ENCODE assay signal across 10 cellular contexts in genomic region chr3:4571690-4572334, GRCh38.
DNase-seq lines count a peak whose midpoint lies in the region; ATAC-seq and TF ChIP-seq lines count a peak whose summit lies in the region.
"Had no signal": no experiment of that assay in that cellular context is flagged by ENCODE, and none has a peak within 500 bp of the region (broad histone marks: within the 10 kb centered on the region; RNA-seq: fewer than 3 reads in every experiment).

No MANE protein-coding gene starts in this region.

- H3K4me2 ChIP-seq in IMR-90 (ENCODE audit: low read depth, low read length), result no peak overlapping the region
- H3K4me2 ChIP-seq in mammary epithelial cell (ENCODE audit: insufficient read depth, low read depth, low read length), result no peak overlapping the region

- H3K4me1 Mint-ChIP-seq in mesothelial cell of epicardium, result no peaks in the 10 kb centered on the region
- peaks cover 18 to 41% (median 30%) of the 10 kb centered on the region in 3 donors for H3K4me1 Mint-ChIP-seq in CD8-positive, alpha-beta memory T cell

- no peak overlapping the region for H3K56ac ChIP-seq in IMR-90 (ENCODE audit: extremely low read depth, insufficient read depth, low read length)

- H3K9ac ChIP-seq in IMR-90 (ENCODE audit: low read depth, low read length), result no peak overlapping the region
- no peak overlapping the region for H3K9ac ChIP-seq in mammary epithelial cell (ENCODE audit: insufficient read depth, low read length)

- no peak for TF ChIP-seq RAD21 in IMR-90 (IDR thresholded peaks at IDR 0.05; ENCODE audit: low read length)

- no peaks in the 10 kb centered on the region for H3K27me3 Mint-ChIP-seq in mesothelial cell of epicardium (ENCODE audit: low read depth)
- no peaks in the 10 kb centered on the region for H3K27me3 Mint-ChIP-seq in CD8-positive, alpha-beta memory T cell

- H3K79me2 ChIP-seq in mammary epithelial cell (ENCODE audit: insufficient read depth, low read length), result no peaks in the 10 kb centered on the region

- H3K14ac ChIP-seq in IMR-90 (replicated peaks; ENCODE audit: low read depth, low read length), result no peak overlapping the region

- no peak overlapping the region for H3K4me3 Mint-ChIP-seq in mesothelial cell of epicardium
- H3K4me3 Mint-ChIP-seq in CD8-positive, alpha-beta memory T cell, result no peak overlapping the region

- no peak overlapping the region for H3K27ac ChIP-seq in IMR-90 (ENCODE audit: insufficient read depth, low read length)
- no peak overlapping the region for H3K27ac ChIP-seq in mammary epithelial cell (ENCODE audit: insufficient read depth, low read depth, low read length)
- H3K27ac ChIP-seq in coronary artery, result no peak overlapping the region
- H3K27ac ChIP-seq in CD8-positive, alpha-beta memory T cell (ENCODE audit: low read depth, low read length), result no peak overlapping the region
- H3K27ac ChIP-seq: 22Rv1 had no signal

- H3K79me1 ChIP-seq in IMR-90 (ENCODE audit: low read depth in 1 of 2, low read length in 2 of 2), result no peaks in the 10 kb centered on the region

- no TSS peak for BruUV-seq in IMR-90 (replicated peaks; lab: Mats Ljungman, UMichigan)
- BruUV-seq in mammary epithelial cell (replicated peaks; lab: Mats Ljungman, UMichigan), result no TSS peak

- H3K23ac ChIP-seq in IMR-90 (ENCODE audit: low read depth, low read length), result no peak overlapping the region

- H3K9me3 Mint-ChIP-seq in mesothelial cell of epicardium, result no peaks in the 10 kb centered on the region
- no peaks in the 10 kb centered on the region for H3K9me3 Mint-ChIP-seq in CD8-positive, alpha-beta memory T cell

- in situ Hi-C loops in IMR-90 (cut with MboI; ENCODE audit: low sequenced_read_pairs) (no loop called here), mammary epithelial cell (cut with MboI; ENCODE audit: low sequenced_read_pairs in 2 of 2) (no loop called here)

- H3K4me3 ChIP-seq in IMR-90 (ENCODE audit: insufficient read depth, low read depth, low read length) (no peak overlapping the region), mammary epithelial cell (replicated peaks in 1 of 3; ENCODE audit: insufficient read depth in 1 of 3, low read depth in 2 of 3, low read length in 3 of 3) (no peak overlapping the region), retinal pigment epithelial cell (ENCODE audit: low read length) (no peak overlapping the region), coronary artery (no peak overlapping the region)
- H3K4me3 ChIP-seq in CD8-positive, alpha-beta memory T cell (ENCODE audit: low read length), result no peak overlapping the region

- no peak; the same call in 1 of the 2 replicates for TF ChIP-seq CTCF in IMR-90 (conservative IDR thresholded peaks at IDR 0.05; ENCODE audit: low read depth, low read length)
- TF ChIP-seq CTCF in mammary epithelial cell (conservative IDR thresholded peaks at IDR 0.05 in 1 of 2, IDR thresholded peaks at IDR 0.05 in 1 of 2; ENCODE audit: extremely low read depth in 1 of 2, insufficient read depth in 1 of 2, low read depth in 1 of 2, low read length in 2 of 2), result no peak
- peak; percentile 2 for TF ChIP-seq CTCF in retinal pigment epithelial cell (conservative IDR thresholded peaks at IDR 0.05; ENCODE audit: low read depth, low read length)
- no peak for TF ChIP-seq CTCF in mesothelial cell of epicardium (IDR thresholded peaks at IDR 0.05; ENCODE audit: unreplicated experiment)
- TF ChIP-seq CTCF in coronary artery (IDR thresholded peaks at IDR 0.05), result no peak

- H3K4me1 ChIP-seq in IMR-90 (ENCODE audit: control insufficient read depth, insufficient read depth, low read length) (no peaks in the 10 kb centered on the region; the same call in 1 of the 2 replicates), mammary epithelial cell (ENCODE audit: insufficient read depth, low read length) (peaks cover 6% of the 10 kb centered on the region)
- H3K4me1 ChIP-seq in CD8-positive, alpha-beta memory T cell (ENCODE audit: insufficient read depth, low read length), result no peaks in the 10 kb centered on the region

- CTCF ChIA-PET in IMR-90 (lab: Yijun Ruan, JAX), result interaction anchor here (0.6 to 1.3 kb wide), 2 partner anchors 221 to 567 kb away, joined by 3 read pairs; no protein-coding TSS in a partner anchor
- CTCF ChIA-PET in mammary epithelial cell (lab: Charles Lee; ENCODE audit: low non-redundant PET), result no interaction called here
- CTCF ChIA-PET in CD8-positive, alpha-beta memory T cell (lab: Charles Lee), result interaction anchor here (0.7 to 2.8 kb wide), 3 partner anchors 13 to 221 kb away, joined by 3 to 9 read pairs (median 7); no protein-coding TSS in a partner anchor

- no peak overlapping the region for H4K8ac ChIP-seq in IMR-90 (ENCODE audit: low read depth in 2 of 2, low read length in 2 of 2)

- no peak overlapping the region for H2AK9ac ChIP-seq in IMR-90 (replicated peaks; ENCODE audit: low read depth, low read length, poor library complexity)

- no peak overlapping the region for H2BK15ac ChIP-seq in IMR-90 (ENCODE audit: low read depth, low read length)

- H4K91ac ChIP-seq in IMR-90 (ENCODE audit: insufficient read depth, low read depth, low read length), result no peak overlapping the region

- H2AFZ ChIP-seq in IMR-90 (replicated peaks; ENCODE audit: low read length, poor library complexity), result no peak overlapping the region
- no peak overlapping the region for H2AFZ ChIP-seq in mammary epithelial cell (ENCODE audit: low read depth, low read length)

- ATAC-seq in IMR-90 (ENCODE audit: low read depth), result peak; percentile 48; the same call in 1 of the 2 replicates

- H4K20me1 ChIP-seq in IMR-90 (ENCODE audit: insufficient read depth, low read length), result no peaks in the 10 kb centered on the region
- H4K20me1 ChIP-seq in mammary epithelial cell (ENCODE audit: insufficient read depth, low read length), result no peaks in the 10 kb centered on the region

- H3K18ac ChIP-seq in IMR-90 (ENCODE audit: low read depth, low read length), result no peak overlapping the region

- no peaks in the 10 kb centered on the region for H3K36me3 ChIP-seq in IMR-90 (ENCODE audit: control insufficient read depth, insufficient read depth, low read length)
- no peaks in the 10 kb centered on the region for H3K36me3 ChIP-seq in mammary epithelial cell (ENCODE audit: insufficient read depth, low read length)
- no peaks in the 10 kb centered on the region for H3K36me3 ChIP-seq in CD8-positive, alpha-beta memory T cell (ENCODE audit: insufficient read depth, low read length)

- H3K9me3 ChIP-seq in IMR-90 (ENCODE audit: control insufficient read depth, insufficient read depth, low read length) (no peaks in the 10 kb centered on the region), mammary epithelial cell (replicated peaks; ENCODE audit: insufficient read depth, low read length) (no peaks in the 10 kb centered on the region)
- no peaks in the 10 kb centered on the region for H3K9me3 ChIP-seq in CD8-positive, alpha-beta memory T cell (ENCODE audit: low read length)

- H2BK120ac ChIP-seq in IMR-90 (ENCODE audit: low read depth, low read length), result no peak overlapping the region

- POLR2A ChIA-PET in IMR-90 (lab: Charles Lee; ENCODE audit: unreplicated experiment), result no interaction called here
- POLR2A ChIA-PET in CD8-positive, alpha-beta memory T cell (lab: Charles Lee), result no interaction called here

- dilution Hi-C loops in IMR-90 (cut with HindIII; ENCODE audit: low sequenced_read_pairs, unreplicated experiment), result no loop called here
- dilution Hi-C loops in mammary epithelial cell (cut with HindIII; ENCODE audit: low sequenced_read_pairs), result no loop called here

- H4K5ac ChIP-seq in IMR-90 (ENCODE audit: low read depth, low read length), result no peak overlapping the region

- no peak for TF ChIP-seq POLR2A in IMR-90 (IDR thresholded peaks at IDR 0.05; ENCODE audit: low read depth, low read length)

- H2BK20ac ChIP-seq in IMR-90 (ENCODE audit: low read depth, low read length), result no peak overlapping the region

- no peak overlapping the region for H3K4ac ChIP-seq in IMR-90 (ENCODE audit: low read depth, low read length)

- DNase-seq in DMS 273 (lab: John Stamatoyannopoulos, UW; ENCODE audit: unreplicated experiment), result peak; percentile 41
- no peak for DNase-seq in DMS 273 treated with DMSO at 0.1 percent for 48 hours (lab: John Stamatoyannopoulos, UW)
- DNase-seq in IMR-90, result no peak
- peak; percentile 27 for DNase-seq in mammary epithelial cell
- DNase-seq in retinal pigment epithelial cell (ENCODE audit: low read depth), result no peak
- no peak for DNase-seq in mesothelial cell of epicardium (ENCODE audit: low spot score in 2 of 2, unreplicated experiment in 2 of 2)
- no peak for DNase-seq in coronary artery (ENCODE audit: low spot score)
- no peak for DNase-seq in CD8-positive, alpha-beta memory T cell
- DNase-seq: activated T-cell treated with anti-CD3 and anti-CD28 coated beads for 4 hours had no signal

- no peak overlapping the region for H2BK5ac ChIP-seq in IMR-90 (ENCODE audit: low read depth, low read length, poor library complexity, severe bottlenecking)

- intact Hi-C loops in IMR-90 (cut with micrococcal nuclease), result no loop called here
- intact Hi-C loops in mammary epithelial cell (cut with micrococcal nuclease), result no loop called here

- WGBS in IMR-90 (ENCODE audit: extremely low coverage in 2 of 2, insufficient read length in 1 of 2), 2 experiments, result 83% methylated on average over 1 of the region's 1 CpG; no CpG with 5 or more reads in 1 of the 2 experiments
- 100% methylated on average over 1 of the region's 1 CpG for WGBS in mammary epithelial cell (ENCODE audit: low coverage, missing lambda C conversion rate)

- no peaks in the 10 kb centered on the region; the same call in 1 of the 2 replicates for H3K9me1 ChIP-seq in IMR-90 (ENCODE audit: insufficient read depth, low read length)

- H3K36me3 Mint-ChIP-seq in mesothelial cell of epicardium, result no peaks in the 10 kb centered on the region
- H3K36me3 Mint-ChIP-seq in CD8-positive, alpha-beta memory T cell, result peaks cover 0 to 6% (median 0%) of the 10 kb centered on the region in 3 donors

- H3K27ac Mint-ChIP-seq in mesothelial cell of epicardium, result no peak overlapping the region
- H3K27ac Mint-ChIP-seq in CD8-positive, alpha-beta memory T cell, result peak overlapping the region in 1 of 8 donors; percentile 30

- H2AK5ac ChIP-seq in IMR-90 (ENCODE audit: low read depth, low read length), result no peak overlapping the region

- H3K27me3 ChIP-seq in IMR-90 (ENCODE audit: control insufficient read depth, insufficient read depth, low read length), result no peaks in the 10 kb centered on the region
- no peaks in the 10 kb centered on the region for H3K27me3 ChIP-seq in mammary epithelial cell (ENCODE audit: insufficient read depth, low read length)
- H3K27me3 ChIP-seq in CD8-positive, alpha-beta memory T cell (ENCODE audit: insufficient read depth, low read length, poor library complexity, severe bottlenecking), result no peaks in the 10 kb centered on the region

TF ChIP-seq in IMR-90, 13 proteins besides CTCF, POLR2A, EP300 and RAD21:
- TF ChIP-seq CHD1 (IDR thresholded peaks at IDR 0.05; ENCODE audit: low read depth, low read length), result no peak

Comparison
In these comparisons a context has a peak if more than half of its experiments do, and no peak if none do; other contexts are left out.
1. DNase-seq: peak in DMS 273 (single experiment) and mammary epithelial cell (single experiment); none in DMS 273 treated with DMSO at 0.1 percent for 48 hours (single experiment), IMR-90 (single experiment), retinal pigment epithelial cell (single experiment), mesothelial cell of epicardium (0 of 2), coronary artery (single experiment) and CD8-positive, alpha-beta memory T cell (0 of 5).